In the genomic region with DNA sequence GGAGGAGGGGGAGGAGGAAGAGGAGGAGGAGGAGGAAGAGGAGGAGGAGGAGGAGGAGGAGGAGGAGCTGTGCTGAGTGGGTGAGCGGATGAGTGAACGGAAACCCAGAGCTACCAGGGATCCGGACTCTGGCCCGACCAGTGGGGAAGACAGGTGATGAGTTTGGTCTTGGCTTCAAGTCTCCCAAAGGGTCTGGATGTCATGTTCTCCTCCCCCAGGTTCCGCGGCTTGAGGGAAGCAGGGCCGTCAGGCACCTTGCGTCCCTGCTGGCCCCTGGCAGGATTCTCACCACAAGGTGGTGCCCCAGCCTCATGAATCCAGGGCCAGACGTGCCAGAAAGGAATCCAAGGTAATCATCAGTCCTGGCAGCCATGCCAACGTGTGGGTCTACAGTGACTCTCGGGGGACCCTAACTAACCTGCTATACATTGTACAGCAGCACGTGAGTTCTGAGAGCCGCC, we compare ENCODE assay signal across 8 cellular contexts. TPM values are rescaled to one million over a fixed set of nuclear protein-coding genes. Genes with fewer than 3 reads are reported as not detected.
DNase-seq lines count a peak whose midpoint lies in the region; ATAC-seq and TF ChIP-seq lines count a peak whose summit lies in the region.

No MANE protein-coding gene starts in this region.

- TF ChIP-seq CTCF in sigmoid colon (IDR thresholded peaks at IDR 0.05) = peak; percentile 9 to 50 (median 46)

- DNase-seq in activated gamma-delta T cell treated with Interleukin-2 at 50 U/mL for 16 hours (peak; percentile 34), activated gamma-delta T cell (lab: John Stamatoyannopoulos, UW) (no peak), NAMALWA (ENCODE audit: low spot score) (peak; percentile 74), SW480 (ENCODE audit: low spot score) (peak; percentile 52), astrocyte of the hippocampus (ENCODE audit: low read depth, low spot score) (peak; percentile 85), hippocampal formation (lab: John Stamatoyannopoulos, UW) (peak; percentile 9 to 53), sigmoid colon (peak; percentile 74)

- H3K4me3 ChIP-seq in sigmoid colon = no peak overlapping the region

- intact Hi-C loops in sigmoid colon (cut with DNase I) = loop anchor here (2.0 kb wide), 1 partner anchor 220 kb away; no protein-coding TSS in a partner anchor

- no peaks in the 10 kb centered on the region for H3K27me3 ChIP-seq in sigmoid colon

- peaks cover 0 to 22% (median 2%) of the 10 kb centered on the region in 4 donors for H3K36me3 ChIP-seq in sigmoid colon

- no peaks in the 10 kb centered on the region for H3K4me1 ChIP-seq in sigmoid colon

- TF ChIP-seq EP300 in sigmoid colon (IDR thresholded peaks at IDR 0.05) = no peak

- WGBS in sigmoid colon, 2 donors = 16 to 26% methylated on average over 13 of the region's 13 CpGs

- no peaks in the 10 kb centered on the region for H3K9me3 ChIP-seq in sigmoid colon

- ATAC-seq in HG03135 (IDR thresholded peaks at IDR 0.05; ENCODE audit: unreplicated experiment) = no peak

- no peak overlapping the region for H3K27ac ChIP-seq in sigmoid colon

- no peak for TF ChIP-seq POLR2A in sigmoid colon (IDR thresholded peaks at IDR 0.05)

RNA-seq across cellular contexts. Expression of a gene that starts 13.5 kb away (rescaled TPM):
- total RNA-seq in sigmoid colon = 1 to 10 TPM; 4.1 to 8.3 (median 6.0) TPM
- polyA plus RNA-seq in sigmoid colon = 10 to 100 TPM in 1 of 3 donors, 1 to 10 TPM in 2; 8.2 to 12.0 (median 9.6) TPM

RNA-seq across cellular contexts. Expression of a gene that starts 39.4 kb away (rescaled TPM):
- total RNA-seq in sigmoid colon = 10 to 100 TPM; 25.3 to 55.1 (median 35.1) TPM
- 10 to 100 TPM in 2 of 3 donors, 1 to 10 TPM in 1; 8.6 to 17.2 (median 11.4) TPM for polyA plus RNA-seq in sigmoid colon
